Comparison of ENCODE assay signal across 8 cellular contexts in the genomic region with DNA sequence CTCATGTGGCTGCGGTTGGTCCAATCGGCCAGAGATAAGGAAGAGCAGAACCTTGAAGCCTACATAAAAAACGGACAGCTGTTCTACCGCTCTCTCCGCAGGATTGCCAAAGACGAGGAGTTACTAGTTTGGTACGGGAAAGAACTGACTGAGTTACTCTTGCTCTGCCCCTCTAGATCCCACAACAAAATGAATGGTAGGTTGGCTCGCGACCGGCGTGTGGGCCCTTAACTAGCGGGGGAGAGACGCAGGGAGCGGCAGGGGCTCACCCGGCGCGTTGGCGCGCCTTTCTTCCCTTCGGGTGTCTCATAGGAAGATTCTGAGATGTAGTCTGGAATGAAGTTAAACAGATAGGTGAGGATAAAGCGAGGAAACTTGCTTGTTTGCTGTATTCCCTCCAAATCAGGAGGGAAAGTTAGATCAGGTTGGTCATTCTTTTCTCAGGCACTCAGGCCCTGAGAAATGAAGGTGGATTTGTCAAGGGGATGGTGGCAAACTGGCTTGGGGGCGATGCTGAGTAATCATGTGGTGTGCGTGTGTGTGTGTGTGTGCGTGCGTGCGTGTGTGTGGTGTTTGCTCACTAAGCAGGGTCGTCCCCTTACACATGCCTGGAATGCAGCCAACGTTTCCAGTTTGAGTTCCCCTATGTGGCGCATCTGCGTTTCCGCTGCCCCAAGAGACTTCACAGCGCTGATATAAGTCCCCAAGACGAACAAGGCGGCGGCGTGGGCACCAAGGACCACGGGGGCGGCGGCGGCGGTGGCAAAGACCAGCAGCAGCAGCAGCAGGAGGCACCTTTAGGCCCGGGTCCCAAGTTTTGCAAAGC. TPM values are rescaled to one million over a fixed set of nuclear protein-coding genes. Genes with fewer than 3 reads are reported as not detected.
DNase-seq lines count a peak whose midpoint lies in the region; ATAC-seq and TF ChIP-seq lines count a peak whose summit lies in the region.

No MANE protein-coding gene starts in this region.

- peak overlapping the region; percentile 63 to 71 for H3K27ac ChIP-seq in esophagus (ENCODE audit: low read depth in 2 of 2, low read length in 1 of 2)
- H3K27ac ChIP-seq in neuronal stem cell (replicated peaks; ENCODE audit: low read length) = no peak overlapping the region
- H3K27ac ChIP-seq in upper lobe of right lung = no peak overlapping the region

- no peak overlapping the region for H3K14ac ChIP-seq in neuronal stem cell (ENCODE audit: low read length)

- H3K36me3 ChIP-seq in esophagus (ENCODE audit: control insufficient read depth in 2 of 2, insufficient read depth in 2 of 2, low read length in 1 of 2) = no peaks in the 10 kb centered on the region
- no peaks in the 10 kb centered on the region for H3K36me3 ChIP-seq in neuronal stem cell (replicated peaks in 1 of 2; ENCODE audit: control insufficient read depth in 2 of 2, insufficient read depth in 2 of 2, low read length in 2 of 2)
- no peaks in the 10 kb centered on the region for H3K36me3 ChIP-seq in upper lobe of right lung

- H3K18ac ChIP-seq in neuronal stem cell (ENCODE audit: low read length) = no peak overlapping the region

- no peak overlapping the region for H2BK15ac ChIP-seq in neuronal stem cell (ENCODE audit: low read length)

- TF ChIP-seq CTCF in GM20000 (IDR thresholded peaks at IDR 0.05; ENCODE audit: extremely low read depth, missing control alignments) (no peak), upper lobe of right lung (IDR thresholded peaks at IDR 0.05) (no peak)

- peak; percentile 25 for DNase-seq in AG20443 (ENCODE audit: low spot score)
- DNase-seq in GM20000 (ENCODE audit: low spot score) = peak; percentile 62
- DNase-seq in Kasumi-1 (lab: John Stamatoyannopoulos, UW) = peak; percentile 92 to 95
- peak; percentile 65 for DNase-seq in activated CD8-positive, alpha-beta memory T cell treated with anti-CD3 and anti-CD28 coated beads, Interleukin-2, amount 50 U/mL, for 1 hour (ENCODE audit: extremely low read depth)
- DNase-seq in neuronal stem cell (ENCODE audit: low spot score) = no peak
- DNase-seq in upper lobe of right lung = no peak

- H3K4me3 ChIP-seq in esophagus (ENCODE audit: low read depth in 1 of 2, low read length in 2 of 2) (peak overlapping the region; percentile 66 to 69), neuronal stem cell (ENCODE audit: low read length in 2 of 2) (peak overlapping the region in 1 of 2 donors; percentile 26), upper lobe of right lung (peak overlapping the region; percentile 60)

- H2BK120ac ChIP-seq in neuronal stem cell (ENCODE audit: low read depth, low read length) = no peak overlapping the region

- H3K9me3 ChIP-seq in esophagus (ENCODE audit: control insufficient read depth in 2 of 2, insufficient read depth in 1 of 2, low read depth in 1 of 2, low read length in 1 of 2) (no peaks in the 10 kb centered on the region), neuronal stem cell (replicated peaks in 1 of 2; ENCODE audit: control insufficient read depth in 2 of 2, insufficient read depth in 1 of 2, low read depth in 1 of 2, low read length in 2 of 2) (peaks cover 4 to 11% of the 10 kb centered on the region in 2 donors), upper lobe of right lung (no peaks in the 10 kb centered on the region)

- peak overlapping the region; percentile 85 for H2AFZ ChIP-seq in neuronal stem cell (ENCODE audit: low read length)

- no peak overlapping the region for H2BK5ac ChIP-seq in neuronal stem cell (ENCODE audit: low read length)

- peaks cover 0 to 13% of the 10 kb centered on the region in 2 donors for H3K27me3 ChIP-seq in esophagus (ENCODE audit: control insufficient read depth in 1 of 2, insufficient read depth in 2 of 2, low read length in 2 of 2)
- H3K27me3 ChIP-seq in neuronal stem cell (ENCODE audit: control insufficient read depth in 3 of 3, insufficient read depth in 3 of 3, low read depth in 1 of 3, low read length in 3 of 3) = peaks cover 26 to 90% (median 79%) of the 10 kb centered on the region in 3 experiments
- peaks cover 67% of the 10 kb centered on the region for H3K27me3 ChIP-seq in upper lobe of right lung

- no peak overlapping the region for H3K23ac ChIP-seq in neuronal stem cell (ENCODE audit: low read depth, low read length, poor library complexity)

- peak; percentile 2 for ATAC-seq in upper lobe of right lung
- ATAC-seq in GM19324 (IDR thresholded peaks at IDR 0.05; ENCODE audit: low FRiP score, unreplicated experiment) = no peak

- peaks cover 3 to 7% of the 10 kb centered on the region in 2 donors for H3K4me1 ChIP-seq in esophagus (ENCODE audit: control insufficient read depth in 2 of 2, insufficient read depth in 2 of 2, low read length in 1 of 2)
- H3K4me1 ChIP-seq in neuronal stem cell (ENCODE audit: control insufficient read depth in 2 of 2, insufficient read depth in 1 of 2, low read depth in 1 of 2, low read length in 2 of 2) = peaks cover 9 to 12% of the 10 kb centered on the region in 2 donors
- H3K4me1 ChIP-seq in upper lobe of right lung = peaks cover 13% of the 10 kb centered on the region

- peak overlapping the region; percentile 46 for H3K9ac ChIP-seq in neuronal stem cell (ENCODE audit: low read depth, low read length, poor library complexity)

- no peak overlapping the region for H3K4ac ChIP-seq in neuronal stem cell (ENCODE audit: low read length)

- no peaks in the 10 kb centered on the region for H3K79me1 ChIP-seq in neuronal stem cell (ENCODE audit: low read depth, low read length)

- WGBS in esophagus, 2 donors = 29 to 31% methylated on average over 42 of the region's 42 CpGs
- no CpG with 5 or more reads among the region's 42 CpGs for WGBS in neuronal stem cell (ENCODE audit: extremely low coverage in 2 of 2, insufficient read length in 2 of 2, insufficient replicate concordance in 1 of 2), 2 donors

- intact Hi-C loops in upper lobe of right lung (cut with DNase I) = no loop called here

- H4K91ac ChIP-seq in neuronal stem cell (ENCODE audit: low read depth, low read length, poor library complexity) = no peak overlapping the region

- peak overlapping the region; percentile 62 for H3K4me2 ChIP-seq in neuronal stem cell (ENCODE audit: insufficient read depth, low read length, poor library complexity, severe bottlenecking)

- no peak overlapping the region for H2BK12ac ChIP-seq in neuronal stem cell (ENCODE audit: low read length)

- H4K8ac ChIP-seq in neuronal stem cell (ENCODE audit: low read depth, low read length) = no peak overlapping the region

- H2AK5ac ChIP-seq in neuronal stem cell (ENCODE audit: low read depth, low read length) = no peak overlapping the region

RNA-seq across cellular contexts. Expression of gene PRDM8, which starts 4.2 kb away (rescaled TPM):
- polyA plus RNA-seq in esophagus = 1 to 10 TPM; 1.2 to 1.5 TPM
- polyA plus RNA-seq in neuronal stem cell (2013, experiment 1 of 2) = 0.08 TPM
- 0.07 TPM for polyA plus RNA-seq in neuronal stem cell (2013, experiment 2 of 2)
- total RNA-seq in upper lobe of right lung = 1.7 TPM

Comparison
In these comparisons a context has a peak if more than half of its experiments do, and no peak if none do; other contexts are left out.
1. DNase-seq: peak in AG20443 (single experiment), GM20000 (single experiment), Kasumi-1 (2 of 2) and activated CD8-positive, alpha-beta memory T cell treated with anti-CD3 and anti-CD28 coated beads, Interleukin-2, amount 50 U/mL, for 1 hour (single experiment); none in neuronal stem cell (single experiment) and upper lobe of right lung (single experiment).
2. H3K27ac ChIP-seq: peak in esophagus (2 of 2); none in neuronal stem cell (single experiment) and upper lobe of right lung (single experiment).